In the genomic region with DNA sequence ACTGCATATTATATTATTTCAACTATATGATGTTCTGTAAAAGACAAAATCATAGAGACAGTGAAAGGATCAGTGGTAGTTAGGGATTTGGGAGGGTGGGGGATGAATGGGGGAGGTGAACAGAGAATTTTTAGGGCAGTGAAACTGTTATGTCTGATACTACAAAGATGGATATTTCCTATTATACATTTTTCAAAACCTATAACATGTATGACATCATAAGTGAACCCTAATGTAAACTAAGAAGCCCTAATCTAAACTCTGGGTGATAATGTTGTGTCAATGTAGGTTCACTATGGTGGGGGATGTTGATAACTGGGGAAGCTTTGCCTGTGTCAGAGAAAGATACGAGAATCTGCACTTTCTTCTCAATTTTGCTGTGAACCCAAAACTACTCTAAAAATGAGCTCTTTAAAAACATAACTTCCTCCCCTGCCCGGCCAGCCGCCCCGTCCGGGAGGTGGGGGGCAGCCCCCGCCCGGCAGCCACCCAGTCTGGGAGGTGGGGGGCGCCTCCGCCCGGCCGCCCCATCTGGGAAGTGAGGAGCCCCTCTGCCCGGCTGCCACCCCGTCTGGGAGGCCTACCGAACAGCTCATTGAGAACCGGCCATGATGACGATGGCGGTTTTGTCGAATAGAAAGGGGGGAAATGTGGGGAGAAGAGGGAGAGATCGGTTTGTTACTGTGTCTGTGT, we compare ENCODE assay signal across 8 cellular contexts.
"Had no signal": no experiment of that assay in that cellular context is flagged by ENCODE, and none has a peak within 500 bp of the region (broad histone marks: within the 10 kb centered on the region; RNA-seq: fewer than 3 reads in every experiment).

No MANE protein-coding gene starts in this region.

- FAIRE-seq: G401.6, GM12878, GM12891, GM12892, GM18507, GM19239 had no signal

- H3K4me3 ChIP-seq: GM12878 had no signal

- DNase-seq: GDM1, GF-D8 had no signal

- ATAC-seq: GM12878 had no signal
